2 cellular contexts compared by ENCODE assay signal in the genomic region with DNA sequence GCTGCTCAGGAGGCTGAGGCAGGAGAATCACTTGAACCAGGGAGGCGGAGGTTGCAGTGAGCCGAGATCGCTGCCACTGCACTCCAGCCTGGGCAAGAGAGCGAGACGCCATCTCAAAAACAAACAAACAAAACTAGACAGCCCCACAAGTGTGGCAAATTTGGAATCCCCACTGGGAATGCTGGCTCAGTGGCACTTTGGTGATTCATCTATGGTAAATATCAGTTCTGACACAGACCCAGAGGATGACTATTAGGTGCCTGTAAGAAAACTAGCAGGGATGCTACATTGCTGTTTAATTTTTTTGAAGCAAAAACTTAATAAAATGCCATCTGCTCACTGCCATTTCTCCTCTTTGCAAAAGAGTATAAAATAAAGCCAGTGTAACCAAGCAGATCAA.
TF ChIP-seq lines count a peak whose summit lies in the region.

No MANE protein-coding gene starts in this region.

TF ChIP-seq in liver, 16 proteins besides CTCF, POLR2A, EP300 and RAD21 (continued from another document):
- TF ChIP-seq EGR1 (IDR thresholded peaks at IDR 0.05; ENCODE audit: low read depth in 2 of 2): no peak
- TF ChIP-seq HNF4A (conservative IDR thresholded peaks at IDR 0.05): no peak
- no peak for TF ChIP-seq SP1 (IDR thresholded peaks at IDR 0.05)

TF ChIP-seq in WTC11, 78 proteins besides CTCF, POLR2A, EP300 and RAD21 (continued from another document):
- no peak for TF ChIP-seq ATF2 (CRISPR knock-in tag; IDR thresholded peaks at IDR 0.05; ENCODE audit: borderline replicate concordance, low read depth)
